8 cellular contexts compared by ENCODE assay signal in genomic region chr7:43648725-43649406, GRCh38.
A peak's percentile ranks its signal among the peaks of the same experiment; 100 is the strongest.
DNase-seq lines count a peak whose midpoint lies in the region; ATAC-seq, FAIRE-seq and TF ChIP-seq lines count a peak whose summit lies in the region.

No MANE protein-coding gene starts in this region.

- peaks cover 99% of the 10 kb centered on the region for H3K4me1 Mint-ChIP-seq in activated naive CD8-positive, alpha-beta T cell treated with anti-CD3 and anti-CD28 coated beads, Interleukin-2, amount 50 U/mL, for 24 hours

- H3K36me3 ChIP-seq in PC-9 (ENCODE audit: low read depth) = peaks cover 47% of the 10 kb centered on the region
- H3K36me3 ChIP-seq in keratinocyte (ENCODE audit: control insufficient read depth in 2 of 2, extremely low read depth in 1 of 2, insufficient read depth in 2 of 2, low read length in 2 of 2) = peaks cover 0 to 12% of the 10 kb centered on the region in 2 experiments

- POLR2A ChIA-PET in PC-9 (lab: Charles Lee; ENCODE audit: unreplicated experiment) = interaction anchor here (0.9 to 1.3 kb wide), 2 partner anchors 66 to 220 kb away, joined by 3 to 8 read pairs; partner anchors contain the start of genes MRPS24 and STK17A

- H3K27ac ChIP-seq in PC-9 = peak overlapping the region; percentile 98
- peak overlapping the region; percentile 88 for H3K27ac ChIP-seq in keratinocyte (ENCODE audit: control insufficient read depth, insufficient read depth, low read length)

- TF ChIP-seq CTCF in PC-9 (conservative IDR thresholded peaks at IDR 0.05) (0 out of 2 replicates have a peak, but pooled peaks have one; percentile 16), keratinocyte (optimal IDR thresholded peaks at IDR 0.05 in 1 of 3, IDR thresholded peaks at IDR 0.05 in 1 of 3, conservative IDR thresholded peaks at IDR 0.05 in 1 of 3; ENCODE audit: extremely low read depth in 1 of 3, insufficient read depth in 2 of 3, low read length in 3 of 3) (no peak)

- H4K20me1 ChIP-seq in PC-9 (ENCODE audit: insufficient read depth) (no peaks in the 10 kb centered on the region), keratinocyte (ENCODE audit: control insufficient read depth, extremely low read depth, insufficient read depth, low read length) (no peaks in the 10 kb centered on the region)

- H3K9me2 ChIP-seq in PC-9 (ENCODE audit: insufficient read depth) = no peaks in the 10 kb centered on the region

- no peak for FAIRE-seq in keratinocyte (lab: Jason Lieb, UNC)

- intact Hi-C loops in PC-9 (cut with micrococcal nuclease; ENCODE audit: unreplicated experiment) = loop anchor here (1.0 to 5.0 kb wide), 4 partner anchors 25 to 188 kb away; no protein-coding TSS in a partner anchor

- peaks cover 43% of the 10 kb centered on the region for H3K36me3 Mint-ChIP-seq in activated naive CD8-positive, alpha-beta T cell treated with anti-CD3 and anti-CD28 coated beads, Interleukin-2, amount 50 U/mL, for 24 hours (ENCODE audit: low read depth)

- no peaks in the 10 kb centered on the region for H3K9me3 ChIP-seq in PC-9 (ENCODE audit: insufficient read depth, low read depth)
- H3K9me3 ChIP-seq in keratinocyte (ENCODE audit: control insufficient read depth, low read depth, low read length) = no peaks in the 10 kb centered on the region

- H3K4me2 ChIP-seq in PC-9 (peak overlapping the region; percentile 67), keratinocyte (ENCODE audit: control insufficient read depth, extremely low read depth, insufficient read depth, low read depth, low read length) (peak overlapping the region; percentile 71)

- peaks cover 62% of the 10 kb centered on the region for H3F3A ChIP-seq in PC-9 (ENCODE audit: insufficient read depth, low read depth)

- no peak overlapping the region for H2AFZ ChIP-seq in PC-9
- no peak overlapping the region for H2AFZ ChIP-seq in keratinocyte (ENCODE audit: control insufficient read depth, low read length)

- no peaks in the 10 kb centered on the region for H3K9me1 ChIP-seq in keratinocyte (ENCODE audit: control insufficient read depth, extremely low read depth, insufficient read depth, low read length)

- DNase-seq in SIG-M5 treated with dmso at 0.1 percent for 504 hours (lab: John Stamatoyannopoulos, UW; ENCODE audit: unreplicated experiment) = peak; percentile 31
- no peak for DNase-seq in SIG-M5 (lab: John Stamatoyannopoulos, UW)
- peak in 1 of 2 experiments; percentile 60 for DNase-seq in PC-9
- peak; percentile 60 for DNase-seq in activated naive CD8-positive, alpha-beta T cell treated with anti-CD3 and anti-CD28 coated beads, Interleukin-2, amount 50 U/mL, for 24 hours
- peak; percentile 38 for DNase-seq in keratinocyte (ENCODE audit: low read depth, low spot score)
- peak; percentile 49 to 87 (median 69) for DNase-seq in stimulated activated naive CD4-positive, alpha-beta T cell (lab: John Stamatoyannopoulos, UW)
- DNase-seq in NCI-H446 treated with DMSO at 0.1 percent for 48 hours (lab: John Stamatoyannopoulos, UW) = no peak

- H3K4me1 ChIP-seq in PC-9 (replicated peaks; ENCODE audit: insufficient read depth) (peaks cover 73% of the 10 kb centered on the region), keratinocyte (ENCODE audit: control insufficient read depth, extremely low read depth, insufficient read depth, low read length) (peaks cover 51% of the 10 kb centered on the region)

- TSS peak; percentile 81 for BruUV-seq in PC-9 (replicated peaks; lab: Mats Ljungman, UMichigan)

- H3K4me3 ChIP-seq in PC-9 (peak overlapping the region; percentile 28; the same call in 1 of the 2 replicates), keratinocyte (ENCODE audit: control insufficient read depth in 2 of 3, extremely low read depth in 1 of 3, insufficient read depth in 2 of 3, low read depth in 1 of 3, low read length in 3 of 3) (no peak overlapping the region)

- peak; percentile 56 for ATAC-seq in HG02884 (IDR thresholded peaks at IDR 0.05; ENCODE audit: unreplicated experiment)
- ATAC-seq in activated naive CD8-positive, alpha-beta T cell treated with anti-CD3 and anti-CD28 coated beads, Interleukin-2, amount 50 U/mL, for 24 hours = peak; percentile 22

- CTCF ChIA-PET in PC-9 (lab: Charles Lee) = interaction anchor here (0.6 to 1.3 kb wide), 5 partner anchors 51 to 286 kb away, joined by 3 to 18 read pairs (median 9); partner anchors contain the start of gene STK17A

- H3K27ac Mint-ChIP-seq in activated naive CD8-positive, alpha-beta T cell treated with anti-CD3 and anti-CD28 coated beads, Interleukin-2, amount 50 U/mL, for 24 hours = peak overlapping the region; percentile 98

- H3K27me3 Mint-ChIP-seq in activated naive CD8-positive, alpha-beta T cell treated with anti-CD3 and anti-CD28 coated beads, Interleukin-2, amount 50 U/mL, for 24 hours = no peaks in the 10 kb centered on the region

- H3K79me2 ChIP-seq in PC-9 (ENCODE audit: low read depth) (peaks cover 63% of the 10 kb centered on the region), keratinocyte (ENCODE audit: control insufficient read depth, insufficient read depth, low read length) (peaks cover 5% of the 10 kb centered on the region)

- H3K4me3 Mint-ChIP-seq in activated naive CD8-positive, alpha-beta T cell treated with anti-CD3 and anti-CD28 coated beads, Interleukin-2, amount 50 U/mL, for 24 hours = peak overlapping the region; percentile 74

- dilution Hi-C loops in keratinocyte (cut with MboI; ENCODE audit: extremely low pct_ligation_motif_present, low sequenced_read_pairs) = no loop called here

- H3K9me3 Mint-ChIP-seq in activated naive CD8-positive, alpha-beta T cell treated with anti-CD3 and anti-CD28 coated beads, Interleukin-2, amount 50 U/mL, for 24 hours = no peaks in the 10 kb centered on the region

- peak overlapping the region; percentile 51 for H3K9ac ChIP-seq in keratinocyte (ENCODE audit: control insufficient read depth, extremely low read depth, insufficient read depth, low read length)

- H3K27me3 ChIP-seq in PC-9 (ENCODE audit: insufficient read depth, low read depth) (no peaks in the 10 kb centered on the region), keratinocyte (ENCODE audit: control insufficient read depth, extremely low read depth, insufficient read depth, low read length) (no peaks in the 10 kb centered on the region)

Comparison
In these comparisons a context has a peak if more than half of its experiments do, and no peak if none do; other contexts are left out.
1. DNase-seq: peak in SIG-M5 treated with dmso at 0.1 percent for 504 hours (single experiment), activated naive CD8-positive, alpha-beta T cell treated with anti-CD3 and anti-CD28 coated beads, Interleukin-2, amount 50 U/mL, for 24 hours (single experiment), keratinocyte (single experiment) and stimulated activated naive CD4-positive, alpha-beta T cell (6 of 6); none in SIG-M5 (single experiment) and NCI-H446 treated with DMSO at 0.1 percent for 48 hours (single experiment).